In the genomic region with DNA sequence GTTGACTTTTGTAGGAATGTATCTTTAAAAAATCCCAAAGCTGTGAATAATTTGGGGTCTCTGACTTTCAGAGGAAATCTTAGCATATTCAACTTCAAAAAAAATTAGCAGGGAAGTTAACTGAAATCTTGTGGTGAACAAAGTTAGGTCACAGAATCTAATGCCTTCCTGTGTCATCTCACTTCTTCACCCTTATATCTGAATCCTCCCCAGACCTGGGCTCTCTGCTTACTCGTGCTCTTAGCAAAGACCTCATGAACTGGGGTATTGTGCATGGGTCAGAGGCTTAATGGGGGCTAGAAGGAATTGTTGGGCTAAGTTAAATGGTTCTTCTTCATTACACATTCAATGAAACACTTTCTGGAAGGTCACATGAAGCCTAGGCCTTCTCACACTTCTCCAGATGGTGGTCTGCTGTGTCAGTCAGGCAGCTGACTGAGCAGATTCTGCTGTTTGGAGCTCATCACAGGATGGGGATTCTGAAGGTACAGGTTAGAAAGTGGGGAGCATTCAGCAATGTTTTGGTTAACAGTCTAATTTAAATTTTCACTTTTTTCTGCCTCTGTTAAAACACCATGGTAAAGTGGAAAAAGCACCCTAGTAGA, we compare ENCODE assay signal across 9 cellular contexts.
"Had no signal": no experiment of that assay in that cellular context is flagged by ENCODE, and none has a peak within 500 bp of the region (broad histone marks: within the 10 kb centered on the region; RNA-seq: fewer than 3 reads in every experiment).

No MANE protein-coding gene starts in this region.

- H2AFZ ChIP-seq: GM23248 had no signal

- H3K9me3 Mint-ChIP-seq: HFFc6 had no signal

- DNase-seq: GM23248, GOT3, H7, HFFc6, KG1 had no signal

- H3K4me3 ChIP-seq: GM23248, HAP-1, K562 had no signal

- H3K9me3 ChIP-seq: HAP-1 had no signal

- FAIRE-seq: HTR-8/SVneo, K562 had no signal

- H3K9ac ChIP-seq: GM23248 had no signal

- H3K4me3 Mint-ChIP-seq: HFFc6 had no signal

- H3K36me3 ChIP-seq: HAP-1 had no signal

- H3K27ac ChIP-seq: GM23248 had no signal

- H3K27ac Mint-ChIP-seq: HFFc6 had no signal

- ATAC-seq: HCT116, K562 had no signal

- H3K4me1 ChIP-seq: HAP-1 had no signal
